26 cellular contexts compared by ENCODE assay signal in genomic region chr3:79885407-79885806, GRCh38.
DNase-seq lines count a peak whose midpoint lies in the region; ATAC-seq and TF ChIP-seq lines count a peak whose summit lies in the region.
"Had no signal": no experiment of that assay in that cellular context is flagged by ENCODE, and none has a peak within 500 bp of the region (broad histone marks: within the 10 kb centered on the region; RNA-seq: fewer than 3 reads in every experiment).

No MANE protein-coding gene starts in this region.

- no peaks in the 10 kb centered on the region for H3K9me3 Mint-ChIP-seq in nephron

- intact Hi-C loops in Panc1 (cut with micrococcal nuclease; ENCODE audit: unreplicated experiment), result no loop called here
- intact Hi-C loops in ascending aorta (cut with DNase I), result no loop called here

- in situ Hi-C loops in Panc1 (cut with HindIII; ENCODE audit: low pct_unique_long_range_greater_than_20kb, low sequenced_read_pairs), result no loop called here

- no peak overlapping the region for H3K4me3 Mint-ChIP-seq in nephron
- H3K4me3 Mint-ChIP-seq: B cell; CD8-positive, alpha-beta memory T cell; T-helper 17 cell had no signal

- H3K4me3 ChIP-seq in Panc1 (ENCODE audit: low read depth in 2 of 2, low read length in 2 of 2) (no peak overlapping the region), ascending aorta (no peak overlapping the region)
- H3K4me3 ChIP-seq: SK-N-MC had no signal

- no peaks in the 10 kb centered on the region for H3K27me3 Mint-ChIP-seq in nephron (ENCODE audit: low read depth)
- H3K27me3 Mint-ChIP-seq: B cell; CD8-positive, alpha-beta memory T cell; T-helper 17 cell had no signal

- peaks cover 29% of the 10 kb centered on the region for H3K4me1 Mint-ChIP-seq in nephron
- H3K4me1 Mint-ChIP-seq: B cell; CD8-positive, alpha-beta memory T cell; T-helper 17 cell had no signal

- POLR2A ChIA-PET in Panc1 (lab: Charles Lee), result no interaction called here

- peaks cover 3% of the 10 kb centered on the region for H3K4me1 ChIP-seq in Panc1 (ENCODE audit: control insufficient read depth, insufficient read depth, low read length)
- no peaks in the 10 kb centered on the region for H3K4me1 ChIP-seq in ascending aorta

- ATAC-seq in Panc1 (0 out of 2 replicates have a peak, but pooled peaks have one; percentile 34), HG02852 (IDR thresholded peaks at IDR 0.05; ENCODE audit: unreplicated experiment) (no peak)
- ATAC-seq: PC-3, T-helper 17 cell had no signal

- H3K27me3 ChIP-seq in Panc1 (ENCODE audit: control insufficient read depth, insufficient read depth, low read length) (no peaks in the 10 kb centered on the region), ascending aorta (no peaks in the 10 kb centered on the region)

- TF ChIP-seq CTCF in 22Rv1 (IDR thresholded peaks at IDR 0.05) (no peak), Panc1 (IDR thresholded peaks at IDR 0.05) (no peak), nephron (IDR thresholded peaks at IDR 0.05; ENCODE audit: unreplicated experiment in 3 of 3) (no peak), ascending aorta (IDR thresholded peaks at IDR 0.05) (no peak)

- no TSS peak for BruUV-seq in Panc1 (replicated peaks; lab: Mats Ljungman, UMichigan)

- DNase-seq in COR-L47 (lab: John Stamatoyannopoulos, UW), result peak; percentile 5
- no peak for DNase-seq in Panc1 (ENCODE audit: low read depth, low spot score)
- no peak for DNase-seq in ascending aorta (ENCODE audit: low spot score in 2 of 2)
- no peak for DNase-seq in activated CD8-positive, alpha-beta memory T cell treated with anti-CD3 and anti-CD28 coated beads, Interleukin-2, amount 50 U/mL, for 4 hours
- DNase-seq: Calu3; CD8-positive, alpha-beta memory T cell; DMS79 treated with DMSO at 0.1 percent for 48 hours; GF-D8; HCEC 1CT; IMR-90; MM.1S; NCI-H1436; NCI-H187 treated with DMSO at 0.1 percent for 48 hours; NCI-H2107; NCI-H446 treated with DMSO at 0.1 percent for 48 hours; NCI-H526 treated with DMSO at 0.1 percent for 48 hours; PC-3; Right ventricle myocardium superior; T-helper 17 cell had no signal

- H3K9me3 ChIP-seq in Panc1 (ENCODE audit: control insufficient read depth, insufficient read depth, low read depth, low read length), result no peaks in the 10 kb centered on the region
- H3K9me3 ChIP-seq in ascending aorta, result no peaks in the 10 kb centered on the region

- H3K27ac Mint-ChIP-seq in nephron, result peak overlapping the region in 2 of 3 experiments; percentile 76 to 83
- H3K27ac Mint-ChIP-seq: B cell; CD8-positive, alpha-beta memory T cell; T-helper 17 cell had no signal

- H3K36me3 ChIP-seq in Panc1 (ENCODE audit: control insufficient read depth, insufficient read depth, low read length) (no peaks in the 10 kb centered on the region), ascending aorta (no peaks in the 10 kb centered on the region)

- peak overlapping the region; percentile 49 for H3K27ac ChIP-seq in 22Rv1
- H3K27ac ChIP-seq in Panc1 (ENCODE audit: low read length), result no peak overlapping the region
- no peak overlapping the region for H3K27ac ChIP-seq in ascending aorta
- H3K27ac ChIP-seq: C4-2B, KMS-11, SK-N-MC had no signal

- no peaks in the 10 kb centered on the region for H3K36me3 Mint-ChIP-seq in nephron (ENCODE audit: low read depth)
- H3K36me3 Mint-ChIP-seq: CD8-positive, alpha-beta memory T cell had no signal

- CTCF ChIA-PET in Panc1 (lab: Charles Lee), result no interaction called here
